Comparison of ENCODE assay signal across 11 cellular contexts in genomic region chr14:91395998-91396660, GRCh38. TPM values are rescaled to one million over a fixed set of nuclear protein-coding genes. Genes with fewer than 3 reads are reported as not detected.
DNase-seq lines count a peak whose midpoint lies in the region; ATAC-seq and TF ChIP-seq lines count a peak whose summit lies in the region.
"Had no signal": no experiment of that assay in that cellular context is flagged by ENCODE, and none has a peak within 500 bp of the region (broad histone marks: within the 10 kb centered on the region; RNA-seq: fewer than 3 reads in every experiment).

No MANE protein-coding gene starts in this region.

- H2BK20ac ChIP-seq in IMR-90 (ENCODE audit: low read depth, low read length) = no peak overlapping the region

- H2BK5ac ChIP-seq in IMR-90 (ENCODE audit: low read depth, low read length, poor library complexity, severe bottlenecking) (no peak overlapping the region), mesenchymal stem cell (ENCODE audit: low read depth, low read length, poor library complexity, severe bottlenecking) (no peak overlapping the region)

- no peak for TF ChIP-seq POLR2A in IMR-90 (IDR thresholded peaks at IDR 0.05; ENCODE audit: low read depth, low read length)

- peak overlapping the region; percentile 66 for H2AK9ac ChIP-seq in IMR-90 (replicated peaks; ENCODE audit: low read depth, low read length, poor library complexity)

- dilution Hi-C loops in IMR-90 (cut with HindIII; ENCODE audit: low sequenced_read_pairs, unreplicated experiment) = no loop called here

- no peaks in the 10 kb centered on the region for H3K79me1 ChIP-seq in IMR-90 (ENCODE audit: low read depth in 1 of 2, low read length in 2 of 2)
- peaks cover 2% of the 10 kb centered on the region for H3K79me1 ChIP-seq in mesenchymal stem cell (replicated peaks; ENCODE audit: low read length, poor library complexity, severe bottlenecking)

- intact Hi-C loops in IMR-90 (cut with micrococcal nuclease) = no loop called here

- 54% methylated on average over 8 of the region's 23 CpGs; no CpG with 5 or more reads in 1 of the 2 experiments for WGBS in IMR-90 (ENCODE audit: extremely low coverage in 2 of 2, insufficient read length in 1 of 2), 2 experiments
- 45% methylated on average over 23 of the region's 23 CpGs for WGBS in mesenchymal stem cell

- DNase-seq in CD1c-positive myeloid dendritic cell (ENCODE audit: extremely low spot score) = peak; percentile 70
- no peak for DNase-seq in IMR-90
- DNase-seq in activated CD8-positive, alpha-beta T cell treated with anti-CD3 and anti-CD28 coated beads, Interleukin-2, amount 10 ng/mL, durations not matched to agents 7 days and 5 days = no peak
- no peak for DNase-seq in mesenchymal stem cell
- no peak for DNase-seq in NCI-H1930 (lab: John Stamatoyannopoulos, UW)
- no peak for DNase-seq in AG08396 (ENCODE audit: low spot score)
- no peak for DNase-seq in hippocampal formation (lab: John Stamatoyannopoulos, UW)
- DNase-seq: activated CD8-positive, alpha-beta memory T cell treated with anti-CD3 and anti-CD28 coated beads, Interleukin-2, amount 50 U/mL, for 48 hours; stimulated activated CD4-positive, alpha-beta T cell treated with anti-CD3 and anti-CD28 coated beads, Interleukin-1b, Interleukin-23, amount 100 ng/mL, for 48 hours had no signal

- H3K4me1 ChIP-seq in IMR-90 (ENCODE audit: control insufficient read depth, insufficient read depth, low read length) (no peaks in the 10 kb centered on the region), mesenchymal stem cell (ENCODE audit: control insufficient read depth, insufficient read depth, low read depth, low read length) (peaks cover 2% of the 10 kb centered on the region)

- H2BK120ac ChIP-seq in IMR-90 (ENCODE audit: low read depth, low read length) = no peak overlapping the region
- H2BK120ac ChIP-seq in mesenchymal stem cell (ENCODE audit: low read depth, low read length) = no peak overlapping the region

- H3K4ac ChIP-seq in IMR-90 (ENCODE audit: low read depth, low read length) (no peak overlapping the region), mesenchymal stem cell (ENCODE audit: low read depth in 1 of 2, low read length in 2 of 2) (no peak overlapping the region)

- H3K9me3 ChIP-seq in IMR-90 (ENCODE audit: control insufficient read depth, insufficient read depth, low read length) (no peaks in the 10 kb centered on the region), mesenchymal stem cell (ENCODE audit: control insufficient read depth, low read length) (peaks cover 6% of the 10 kb centered on the region)

- no peak overlapping the region for H4K5ac ChIP-seq in IMR-90 (ENCODE audit: low read depth, low read length)

- H3K9me3 Mint-ChIP-seq in activated CD8-positive, alpha-beta T cell treated with anti-CD3 and anti-CD28 coated beads, Interleukin-2, amount 10 ng/mL, durations not matched to agents 7 days and 5 days (ENCODE audit: insufficient read depth) = no peaks in the 10 kb centered on the region

- peak overlapping the region; percentile 74 for H2AFZ ChIP-seq in IMR-90 (replicated peaks; ENCODE audit: low read length, poor library complexity)
- H2AFZ ChIP-seq in mesenchymal stem cell (ENCODE audit: low read depth, low read length) = no peak overlapping the region

- peak overlapping the region; percentile 87 for H3K27ac Mint-ChIP-seq in activated CD8-positive, alpha-beta T cell treated with anti-CD3 and anti-CD28 coated beads, Interleukin-2, amount 10 ng/mL, durations not matched to agents 7 days and 5 days

- H3K56ac ChIP-seq in IMR-90 (ENCODE audit: extremely low read depth, insufficient read depth, low read length) = no peak overlapping the region

- H3K9me1 ChIP-seq in IMR-90 (ENCODE audit: insufficient read depth, low read length) = no peaks in the 10 kb centered on the region

- H3K27me3 ChIP-seq in IMR-90 (ENCODE audit: control insufficient read depth, insufficient read depth, low read length) = peaks cover 23% of the 10 kb centered on the region
- H3K27me3 ChIP-seq in mesenchymal stem cell (ENCODE audit: control insufficient read depth in 1 of 2, insufficient read depth in 1 of 2, low read length in 2 of 2) = peaks cover 16 to 84% of the 10 kb centered on the region in 2 experiments

- no peak overlapping the region for H2BK12ac ChIP-seq in mesenchymal stem cell (ENCODE audit: low read length in 2 of 2)

- H3K4me1 Mint-ChIP-seq in activated CD8-positive, alpha-beta T cell treated with anti-CD3 and anti-CD28 coated beads, Interleukin-2, amount 10 ng/mL, durations not matched to agents 7 days and 5 days (ENCODE audit: low read depth) = peaks cover 98% of the 10 kb centered on the region

- no peak overlapping the region for H2BK15ac ChIP-seq in IMR-90 (ENCODE audit: low read depth, low read length)
- H2BK15ac ChIP-seq in mesenchymal stem cell (ENCODE audit: low read depth, poor library complexity, severe bottlenecking) = no peak overlapping the region

- peak overlapping the region; percentile 54 for H3K4me3 Mint-ChIP-seq in activated CD8-positive, alpha-beta T cell treated with anti-CD3 and anti-CD28 coated beads, Interleukin-2, amount 10 ng/mL, durations not matched to agents 7 days and 5 days

- H4K91ac ChIP-seq in IMR-90 (ENCODE audit: insufficient read depth, low read depth, low read length) (no peak overlapping the region), mesenchymal stem cell (ENCODE audit: low read length) (no peak overlapping the region)

- H3K36me3 ChIP-seq in IMR-90 (ENCODE audit: control insufficient read depth, insufficient read depth, low read length) (no peaks in the 10 kb centered on the region), mesenchymal stem cell (ENCODE audit: control insufficient read depth in 1 of 2, insufficient read depth in 2 of 2, low read depth in 1 of 2, low read length in 2 of 2) (no peaks in the 10 kb centered on the region)

- no peaks in the 10 kb centered on the region for H4K20me1 ChIP-seq in IMR-90 (ENCODE audit: insufficient read depth, low read length)

- no peak overlapping the region for H3K4me3 ChIP-seq in IMR-90 (ENCODE audit: insufficient read depth, low read depth, low read length)
- peak overlapping the region in 1 of 2 experiments; percentile 32 for H3K4me3 ChIP-seq in mesenchymal stem cell (ENCODE audit: insufficient read depth in 1 of 2, low read depth in 1 of 2, low read length in 2 of 2)
- H3K4me3 ChIP-seq: lung had no signal

- H2AK5ac ChIP-seq in IMR-90 (ENCODE audit: low read depth, low read length) = no peak overlapping the region
- no peak overlapping the region for H2AK5ac ChIP-seq in mesenchymal stem cell (ENCODE audit: low read length, severe bottlenecking)

- H3K14ac ChIP-seq in IMR-90 (replicated peaks; ENCODE audit: low read depth, low read length) (no peak overlapping the region), mesenchymal stem cell (ENCODE audit: low read length in 2 of 2) (no peak overlapping the region)

- H3K27me3 Mint-ChIP-seq in activated CD8-positive, alpha-beta T cell treated with anti-CD3 and anti-CD28 coated beads, Interleukin-2, amount 10 ng/mL, durations not matched to agents 7 days and 5 days (ENCODE audit: low read depth) = no peaks in the 10 kb centered on the region

- H3K23ac ChIP-seq in IMR-90 (ENCODE audit: low read depth, low read length) = no peak overlapping the region
- H3K23ac ChIP-seq in mesenchymal stem cell (ENCODE audit: low read length in 2 of 2) = no peak overlapping the region

- H3K9ac ChIP-seq in IMR-90 (ENCODE audit: low read depth, low read length) (no peak overlapping the region), mesenchymal stem cell (ENCODE audit: low read length) (peak overlapping the region; percentile 3)

- in situ Hi-C loops in IMR-90 (cut with MboI; ENCODE audit: low sequenced_read_pairs) = no loop called here

- H4K8ac ChIP-seq in IMR-90 (ENCODE audit: low read depth in 2 of 2, low read length in 2 of 2) (no peak overlapping the region), mesenchymal stem cell (ENCODE audit: low read length) (no peak overlapping the region)

- CTCF ChIA-PET in IMR-90 (lab: Yijun Ruan, JAX) = no interaction called here
- CTCF ChIA-PET in activated CD8-positive, alpha-beta T cell treated with anti-CD3 and anti-CD28 coated beads, Interleukin-2, amount 10 ng/mL, durations not matched to agents 7 days and 5 days (lab: Charles Lee) = interaction anchor here (0.7 to 10.7 kb wide), 11 partner anchors 8 to 73 kb away, joined by 3 to 151 read pairs (median 4); partner anchors contain the start of gene CCDC88C

- no peak for TF ChIP-seq RAD21 in IMR-90 (IDR thresholded peaks at IDR 0.05; ENCODE audit: low read length)

- peaks cover 60% of the 10 kb centered on the region for H3K36me3 Mint-ChIP-seq in activated CD8-positive, alpha-beta T cell treated with anti-CD3 and anti-CD28 coated beads, Interleukin-2, amount 10 ng/mL, durations not matched to agents 7 days and 5 days (ENCODE audit: low read depth)

- H3K27ac ChIP-seq in IMR-90 (ENCODE audit: insufficient read depth, low read length) = no peak overlapping the region
- H3K27ac ChIP-seq in mesenchymal stem cell (ENCODE audit: low read length, poor library complexity, severe bottlenecking) = no peak overlapping the region

- H3K4me2 ChIP-seq in IMR-90 (ENCODE audit: low read depth, low read length) (no peak overlapping the region), mesenchymal stem cell (ENCODE audit: low read length, poor library complexity, severe bottlenecking) (no peak overlapping the region)

- no peak for TF ChIP-seq CTCF in IMR-90 (conservative IDR thresholded peaks at IDR 0.05; ENCODE audit: low read depth, low read length)

- ATAC-seq in IMR-90 (ENCODE audit: low read depth) (no peak), GM19328 (IDR thresholded peaks at IDR 0.05; ENCODE audit: unreplicated experiment) (no peak)
- no peak for ATAC-seq in activated CD8-positive, alpha-beta T cell treated with anti-CD3 and anti-CD28 coated beads, Interleukin-2, amount 10 ng/mL, durations not matched to agents 7 days and 5 days

- BruUV-seq in IMR-90 (replicated peaks; lab: Mats Ljungman, UMichigan) = no TSS peak

- POLR2A ChIA-PET in IMR-90 (lab: Charles Lee; ENCODE audit: unreplicated experiment) = no interaction called here
- POLR2A ChIA-PET in activated CD8-positive, alpha-beta T cell treated with anti-CD3 and anti-CD28 coated beads, Interleukin-2, amount 10 ng/mL, durations not matched to agents 7 days and 5 days (lab: Charles Lee) = interaction anchor here (0.6 to 4.9 kb wide), 3 partner anchors 20 to 644 kb away, joined by 3 to 36 read pairs (median 4); partner anchors contain the start of gene TRIP11

- H3K18ac ChIP-seq in IMR-90 (ENCODE audit: low read depth, low read length) = no peak overlapping the region
- no peak overlapping the region for H3K18ac ChIP-seq in mesenchymal stem cell (ENCODE audit: low read depth in 1 of 2, low read length in 2 of 2)

TF ChIP-seq in IMR-90, 13 proteins besides CTCF, POLR2A, EP300 and RAD21 (continues in another document):
- TF ChIP-seq BHLHE40 (IDR thresholded peaks at IDR 0.05; ENCODE audit: low read depth, low read length) = no peak

RNA-seq across cellular contexts. Expression of gene CCDC88C, which starts 21.5 kb away (rescaled TPM):
- total RNA-seq in IMR-90 (2012; rRNA removed) = 0.18 and 0.28 TPM in 2 replicates
- polyA plus RNA-seq in IMR-90 (2012; rRNA removed) = 0.11 and 0.17 TPM in 2 replicates
- polyA plus RNA-seq in IMR-90 (2012; cell fraction: cytosol; rRNA removed) = 0.02 and 0.04 TPM in 2 replicates
- 0.15 and 0.54 TPM in 2 replicates for polyA plus RNA-seq in IMR-90 (2012; cell fraction: nucleus; rRNA removed; ENCODE audit: low replicate concordance)
- 100 to 1,000 TPM; 147 to 153 TPM for total RNA-seq in activated CD8-positive, alpha-beta T cell treated with anti-CD3 and anti-CD28 coated beads, Interleukin-2, amount 10 ng/mL, durations not matched to agents 7 days and 5 days
- polyA plus RNA-seq in mesenchymal stem cell (2013, experiment 1 of 2) = 0.25 TPM
- polyA plus RNA-seq in mesenchymal stem cell (2013, experiment 2 of 2) = 0.21 TPM

Comparison
In these comparisons a context has a peak if more than half of its experiments do, and no peak if none do; other contexts are left out.
1. RNA of gene CCDC88C, which starts 21.5 kb away (total RNA-seq): 147 to 153 TPM in activated CD8-positive, alpha-beta T cell treated with anti-CD3 and anti-CD28 coated beads, Interleukin-2, amount 10 ng/mL, durations not matched to agents 7 days and 5 days; 0.18 to 0.28 TPM in IMR-90; every median in the first group is over 100 times any median in the second.